In genomic region chr11:12445001-12445400, GRCh38 we compare ENCODE assay signal across 24 cellular contexts.
"Had no signal": no experiment of that assay in that cellular context is flagged by ENCODE, and none has a peak within 500 bp of the region (broad histone marks: within the 10 kb centered on the region; RNA-seq: fewer than 3 reads in every experiment).

No MANE protein-coding gene starts in this region.

- H3K27me3 ChIP-seq: dorsolateral prefrontal cortex, foreskin keratinocyte, gastroesophageal sphincter, heart left ventricle, hepatocyte had no signal

- H3K27ac ChIP-seq: coronary artery, dorsolateral prefrontal cortex, epithelial cell of prostate, foreskin keratinocyte, hepatocyte, lower lobe of right lung had no signal

- H3K4me3 ChIP-seq: coronary artery, dorsolateral prefrontal cortex, gastroesophageal sphincter, heart left ventricle, hepatocyte, lower lobe of right lung, mucosa of descending colon had no signal

- H3K4me2 ChIP-seq: hepatocyte had no signal

- H3K9me3 ChIP-seq: gastroesophageal sphincter, lower lobe of right lung, mucosa of descending colon had no signal

- H2AFZ ChIP-seq: hepatocyte had no signal

- H3K4me1 Mint-ChIP-seq: immature natural killer cell had no signal

- H3K36me3 Mint-ChIP-seq: immature natural killer cell had no signal

- DNase-seq: dermis blood vessel endothelial cell; dorsolateral prefrontal cortex; effector CD4-positive, alpha-beta T cell; effector memory CD4-positive, alpha-beta T cell; erythroblast; foreskin keratinocyte; heart left ventricle; hypothalamus; immature natural killer cell; islet precursor cell; kidney; kidney glomerular epithelial cell; left colon; left ventricle myocardium superior; lower lobe of right lung; mesenchymal stem cell; mucosa of descending colon had no signal

- ATAC-seq: esophagus mucosa, foreskin keratinocyte, gastroesophageal sphincter, heart left ventricle, left colon, left lobe of liver, left ventricle myocardium superior, lower lobe of right lung, mucosa of descending colon had no signal

- H3K4me3 Mint-ChIP-seq: immature natural killer cell, mesothelial cell of epicardium had no signal

- H3K4me1 ChIP-seq: lower lobe of right lung had no signal

- H3K36me3 ChIP-seq: lower lobe of right lung had no signal

- H3K27ac Mint-ChIP-seq: immature natural killer cell, mesothelial cell of epicardium had no signal
